Comparison of ENCODE assay signal across 18 cellular contexts in the genomic region with DNA sequence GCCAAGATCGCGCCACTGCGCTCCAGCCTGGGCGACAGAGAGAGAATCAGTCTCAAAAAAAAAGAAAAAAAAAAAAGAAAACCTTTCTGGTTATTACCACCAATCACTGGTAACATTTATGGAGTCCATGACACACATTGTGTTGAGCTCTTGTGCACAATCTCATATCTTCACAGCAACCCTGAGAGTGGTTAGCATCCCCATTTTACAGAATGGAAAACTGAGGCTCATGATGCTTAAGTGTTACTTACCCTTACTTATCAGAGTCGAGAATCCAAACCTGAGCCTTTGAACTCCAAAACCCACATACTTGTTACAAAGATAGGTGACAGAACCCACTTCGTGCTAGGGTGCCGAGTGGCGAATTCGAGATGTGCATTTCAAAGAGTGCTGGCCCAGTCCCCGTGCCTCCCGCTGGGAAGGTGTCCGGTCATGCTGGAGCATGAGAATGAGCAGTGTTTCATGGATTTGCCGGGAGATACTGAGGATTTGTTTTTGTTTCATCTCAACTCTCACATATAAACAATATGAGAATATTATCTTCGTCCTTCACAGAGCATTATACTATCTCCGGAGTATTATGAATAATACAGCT. TPM values are rescaled to one million over a fixed set of nuclear protein-coding genes. Genes with fewer than 3 reads are reported as not detected.
"Had no signal": no experiment of that assay in that cellular context is flagged by ENCODE, and none has a peak within 500 bp of the region (broad histone marks: within the 10 kb centered on the region; RNA-seq: fewer than 3 reads in every experiment).

No MANE protein-coding gene starts in this region.

- H3K27me3 ChIP-seq: colonic mucosa, foreskin keratinocyte, right atrium auricular region, tibial artery had no signal

- H3K9me3 ChIP-seq: colonic mucosa, left ventricle myocardium inferior, lower lobe of right lung, right atrium auricular region, tibial artery had no signal

- H3K4me3 ChIP-seq: colonic mucosa, left ventricle myocardium inferior, lower lobe of right lung, right atrium auricular region, tibial artery had no signal

- H3K4me1 ChIP-seq: right atrium auricular region, tibial artery had no signal

- H3K36me3 ChIP-seq: colonic mucosa, left ventricle myocardium inferior, lower lobe of right lung, right atrium auricular region, tibial artery had no signal

- H3K27ac ChIP-seq: colonic mucosa, foreskin keratinocyte, left ventricle myocardium inferior, lower lobe of right lung, right atrium auricular region, tibial artery had no signal

- DNase-seq: colonic mucosa; dermis blood vessel endothelial cell; effector CD4-positive, alpha-beta T cell; endodermal cell; erythroblast; immature natural killer cell; left ventricle myocardium inferior; lower lobe of right lung; midbrain; posterior cingulate gyrus; stimulated activated CD4-positive, alpha-beta T cell treated with anti-CD3 and anti-CD28 coated beads, Interleukin-15, amount 100 ng/mL, for 24 hours; stimulated activated CD4-positive, alpha-beta T cell treated with anti-CD3 and anti-CD28 coated beads, Interleukin-1b, Interleukin-23, amount 100 ng/mL, for 48 hours; stimulated activated CD4-positive, alpha-beta T cell treated with anti-CD3 and anti-CD28 coated beads, Interleukin-4, amount 100 ng/mL, for 24 hours; tibial artery had no signal

RNA-seq across cellular contexts. Expression of gene CYP27C1, which starts 50.9 kb away (rescaled TPM):
- total RNA-seq: dermis blood vessel endothelial cell; endothelial cell of umbilical vein; lower lobe of right lung; natural killer cell treated with Interleukin-12 subunit alpha and Interleukin-12 subunit beta and Interleukin-15 and Interleukin-18, amount 100 ng/mL, for 72 hours had no signal
- polyA plus RNA-seq: endothelial cell of umbilical vein, immature natural killer cell had no signal
